Comparison of ENCODE assay signal across 21 cellular contexts in the genomic region with DNA sequence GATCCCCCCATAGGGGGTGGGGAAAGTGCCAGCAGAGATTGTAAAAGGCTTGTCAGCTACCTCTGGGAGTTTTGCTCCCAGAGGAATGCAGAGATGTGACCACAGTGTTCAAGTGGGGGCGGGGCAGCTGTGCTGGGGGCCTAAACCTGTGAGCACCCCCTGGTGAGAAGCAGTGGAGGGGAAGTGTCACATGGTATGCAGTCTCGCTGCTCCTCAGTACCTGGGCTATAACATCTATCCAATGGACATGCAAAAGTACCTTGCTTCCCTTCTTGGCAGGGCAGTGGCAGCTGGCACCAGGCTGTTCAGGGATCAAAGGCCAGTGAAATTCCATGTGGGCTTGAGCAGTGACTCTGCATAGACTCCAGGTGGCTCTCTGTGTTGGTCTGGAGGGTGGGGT. TPM values are rescaled to one million over a fixed set of nuclear protein-coding genes. Genes with fewer than 3 reads are reported as not detected.
DNase-seq lines count a peak whose midpoint lies in the region; ATAC-seq, FAIRE-seq and TF ChIP-seq lines count a peak whose summit lies in the region.
"Had no signal": no experiment of that assay in that cellular context is flagged by ENCODE, and none has a peak within 500 bp of the region (broad histone marks: within the 10 kb centered on the region; RNA-seq: fewer than 3 reads in every experiment).

No MANE protein-coding gene starts in this region.

- TF ChIP-seq CTCF in omental fat pad (IDR thresholded peaks at IDR 0.05), result no peak
- no peak for TF ChIP-seq CTCF in Peyer's patch (IDR thresholded peaks at IDR 0.05)
- no peak for TF ChIP-seq CTCF in HepG2 (CRISPR knock-in tag; IDR thresholded peaks at IDR 0.05)

- H3K9ac ChIP-seq in HepG2 (ENCODE audit: insufficient read depth, low read depth, low read length), result no peak overlapping the region
- H3K9ac ChIP-seq: GM23248 had no signal

- intact Hi-C loops in HepG2 (cut with micrococcal nuclease; ENCODE audit: unreplicated experiment), result no loop called here

- no peaks in the 10 kb centered on the region for H3K27me3 Mint-ChIP-seq in stimulated activated naive CD8-positive, alpha-beta T cell treated with anti-CD3 and anti-CD28 coated beads, Interleukin-15, amount 100 ng/mL, for 72 hours
- H3K27me3 Mint-ChIP-seq: CD8-positive, alpha-beta memory T cell had no signal

- H3K4me1 Mint-ChIP-seq in stimulated activated naive CD8-positive, alpha-beta T cell treated with anti-CD3 and anti-CD28 coated beads, Interleukin-15, amount 100 ng/mL, for 72 hours, result no peaks in the 10 kb centered on the region
- H3K4me1 Mint-ChIP-seq: CD4-positive, CD25-positive, alpha-beta regulatory T cell; CD8-positive, alpha-beta memory T cell had no signal

- 0% methylated on average over 1 of the region's 2 CpGs for WGBS in HepG2 (ENCODE audit: low lambda C conversion rate)

- H3K79me2 ChIP-seq in HepG2 (ENCODE audit: insufficient read depth, low read length), result no peaks in the 10 kb centered on the region

- BruUV-seq in HepG2 (replicated peaks; lab: Mats Ljungman, UMichigan), result no TSS peak

- TF ChIP-seq EP300 in HepG2 (IDR thresholded peaks at IDR 0.05; ENCODE audit: low read depth in 2 of 2, low read length in 2 of 2) (no peak), HepG2 (CRISPR knock-in tag; IDR thresholded peaks at IDR 0.05; ENCODE audit: borderline replicate concordance) (no peak)

- H3K36me3 ChIP-seq in Peyer's patch (no peaks in the 10 kb centered on the region), HepG2 (replicated peaks in 1 of 2; ENCODE audit: control insufficient read depth in 1 of 2, insufficient read depth in 2 of 2, low read length in 2 of 2) (no peaks in the 10 kb centered on the region)
- H3K36me3 ChIP-seq: BE2C, HAP-1 had no signal

- DNase-seq in stimulated activated naive CD8-positive, alpha-beta T cell treated with anti-CD3 and anti-CD28 coated beads, Interleukin-15, amount 100 ng/mL, for 72 hours, result no peak
- no peak for DNase-seq in stimulated activated naive CD8-positive, alpha-beta T cell treated with anti-CD3 and anti-CD28 coated beads, Interleukin-15, Interleukin-2, amounts not matched to agents 100 U/mL and 50 U/mL, for 24 hours
- DNase-seq in UCSD-AML1 (lab: John Stamatoyannopoulos, UW; ENCODE audit: unreplicated experiment) (peak; percentile 10), omental fat pad (ENCODE audit: low spot score) (no peak), urothelium cell line (ENCODE audit: low spot score) (no peak), Peyer's patch (no peak), HepG2 (ENCODE audit: low spot score) (no peak)
- DNase-seq: BE2C; C1 segment of cervical spinal cord; Caco-2; CD4-positive, CD25-positive, alpha-beta regulatory T cell; CD8-positive, alpha-beta memory T cell; GM23248 had no signal

- TF ChIP-seq POLR2A in Peyer's patch (IDR thresholded peaks at IDR 0.05) (no peak), HepG2 (IDR thresholded peaks at IDR 0.05; ENCODE audit: insufficient read depth in 1 of 2, low read depth in 2 of 2, low read length in 2 of 2) (no peak)

- no peak overlapping the region for H3K27ac Mint-ChIP-seq in stimulated activated naive CD8-positive, alpha-beta T cell treated with anti-CD3 and anti-CD28 coated beads, Interleukin-15, amount 100 ng/mL, for 72 hours
- H3K27ac Mint-ChIP-seq: CD4-positive, CD25-positive, alpha-beta regulatory T cell; CD8-positive, alpha-beta memory T cell had no signal

- H3K4me1 ChIP-seq in Peyer's patch (no peaks in the 10 kb centered on the region), HepG2 (ENCODE audit: insufficient read depth, low read length) (no peaks in the 10 kb centered on the region)
- H3K4me1 ChIP-seq: BE2C, Caco-2, HAP-1 had no signal

- H3K4me2 ChIP-seq in HepG2 (ENCODE audit: low read depth, low read length), result no peak overlapping the region

- POLR2A ChIA-PET in HepG2 (lab: Yijun Ruan, JAX), result no interaction called here

- ATAC-seq in stimulated activated naive CD8-positive, alpha-beta T cell treated with anti-CD3 and anti-CD28 coated beads, Interleukin-15, amount 100 ng/mL, for 72 hours, result peak; percentile 52
- ATAC-seq in stimulated activated naive CD8-positive, alpha-beta T cell treated with anti-CD3 and anti-CD28 coated beads, Interleukin-15, Interleukin-2, amounts not matched to agents 100 U/mL and 50 U/mL, for 24 hours, result no peak
- ATAC-seq in omental fat pad (ENCODE audit: low FRiP score), result peak; percentile 35
- no peak for ATAC-seq in HepG2
- ATAC-seq in HG02759 (IDR thresholded peaks at IDR 0.05; ENCODE audit: unreplicated experiment), result no peak

- H3K27me3 ChIP-seq in Peyer's patch (no peaks in the 10 kb centered on the region), HepG2 (ENCODE audit: control insufficient read depth in 1 of 2, insufficient read depth in 2 of 2, low read length in 2 of 2) (no peaks in the 10 kb centered on the region)
- H3K27me3 ChIP-seq: BE2C had no signal

- TF ChIP-seq RAD21 in HepG2 (CRISPR knock-in tag; IDR thresholded peaks at IDR 0.05), result no peak

- in situ Hi-C loops in HepG2 (cut with HindIII; ENCODE audit: extremely low pct_ligation_motif_present, low pct_unique_long_range_greater_than_20kb), result no loop called here

- H3K27ac ChIP-seq in Peyer's patch (no peak overlapping the region), HepG2 (ENCODE audit: extremely low read length, insufficient read depth, low read length) (no peak overlapping the region)
- H3K27ac ChIP-seq: GM23248 had no signal

- H3K4me3 ChIP-seq in Peyer's patch (no peak overlapping the region), HepG2 (replicated peaks in 1 of 3; ENCODE audit: insufficient read depth in 1 of 3, low read depth in 2 of 3, low read length in 3 of 3) (no peak overlapping the region)
- H3K4me3 ChIP-seq: GM23248, HAP-1 had no signal

- peaks cover 0 to 33% of the 10 kb centered on the region in 2 donors for H3K9me3 Mint-ChIP-seq in stimulated activated naive CD8-positive, alpha-beta T cell treated with anti-CD3 and anti-CD28 coated beads, Interleukin-15, amount 100 ng/mL, for 72 hours

- no peak overlapping the region for H2AFZ ChIP-seq in HepG2 (ENCODE audit: low read length)
- H2AFZ ChIP-seq: GM23248 had no signal

- no peak overlapping the region for H3K4me3 Mint-ChIP-seq in stimulated activated naive CD8-positive, alpha-beta T cell treated with anti-CD3 and anti-CD28 coated beads, Interleukin-15, amount 100 ng/mL, for 72 hours
- H3K4me3 Mint-ChIP-seq: CD4-positive, CD25-positive, alpha-beta regulatory T cell; CD8-positive, alpha-beta memory T cell had no signal

- H4K20me1 ChIP-seq in HepG2 (ENCODE audit: insufficient read depth, low read length), result no peaks in the 10 kb centered on the region

- peak; percentile 79 for FAIRE-seq in urothelium cell line (lab: Jason Lieb, UNC)
- no peak for FAIRE-seq in HepG2 (lab: Jason Lieb, UNC)
- FAIRE-seq: D721Med, GM12892, GM18507, HTR-8/SVneo had no signal

- CTCF ChIA-PET in HepG2 (lab: Yijun Ruan, JAX; ENCODE audit: low intra/inter-chr PET ratio, low total read pairs), result no interaction called here

- peaks cover 0 to 55% (median 7%) of the 10 kb centered on the region in 4 donors for H3K9me3 ChIP-seq in Peyer's patch
- peaks cover 86% of the 10 kb centered on the region for H3K9me3 ChIP-seq in HepG2 (ENCODE audit: low read length)

RNA-seq across cellular contexts. Expression of gene OR4K2, which starts 20.3 kb away (rescaled TPM):
- total RNA-seq in omental fat pad, result not detected
- total RNA-seq in Peyer's patch, result not detected
- total RNA-seq in HepG2 (2016; rRNA removed; fragmentation: Illumina TruSeq; extraction: Trizol), result not detected in 2 replicates
- not detected in 2 replicates for total RNA-seq in HepG2 (2016; cell fraction: cytosol; rRNA removed; fragmentation: Illumina TruSeq; extraction: Trizol; ENCODE audit: low read depth)
- not detected in 2 replicates for total RNA-seq in HepG2 (2016; cell fraction: insoluble cytoplasmic fraction; rRNA removed; fragmentation: Illumina TruSeq; extraction: Trizol)
- not detected in 2 replicates for total RNA-seq in HepG2 (2016; cell fraction: membrane; rRNA removed; fragmentation: Illumina TruSeq; extraction: Trizol)
- total RNA-seq in HepG2 (2016; cell fraction: nucleus; rRNA removed; fragmentation: Illumina TruSeq; extraction: Trizol), result not detected in 2 replicates
- not detected in 2 replicates for polyA plus RNA-seq in HepG2 (2011; rRNA removed)
- polyA plus RNA-seq in HepG2 (2011; cell fraction: cytosol; rRNA removed), result not detected in 2 replicates
- polyA plus RNA-seq in HepG2 (2011; cell fraction: nucleus; rRNA removed), result not detected in 2 replicates
- polyA plus RNA-seq in HepG2 (2012), result not detected in 2 replicates
- polyA plus RNA-seq in HepG2 (2016; cell fraction: cytosol; fragmentation: Illumina TruSeq; extraction: Trizol; ENCODE audit: low read depth), result not detected in 2 replicates
- not detected in 2 replicates for polyA plus RNA-seq in HepG2 (2016; cell fraction: insoluble cytoplasmic fraction; fragmentation: Illumina TruSeq; extraction: Trizol; ENCODE audit: low read depth)
- not detected in 2 replicates for polyA plus RNA-seq in HepG2 (2016; cell fraction: membrane; fragmentation: Illumina TruSeq; extraction: Trizol; ENCODE audit: low read depth)
- polyA plus RNA-seq in HepG2 (2016; cell fraction: nucleus; fragmentation: Illumina TruSeq; extraction: Trizol; ENCODE audit: insufficient read depth, low read depth), result not detected in 2 replicates
- polyA minus RNA-seq in HepG2 (2011; rRNA and poly(A)+ RNA removed; ENCODE audit: low replicate concordance), result not detected in 2 replicates
- not detected in 2 replicates for polyA minus RNA-seq in HepG2 (2011; cell fraction: cytosol; rRNA and poly(A)+ RNA removed)
- polyA minus RNA-seq in HepG2 (2011; cell fraction: nucleus; rRNA and poly(A)+ RNA removed), result not detected in 2 replicates
- total RNA-seq: A172; Caco-2; CD4-positive, CD25-positive, alpha-beta regulatory T cell; CD8-positive, alpha-beta memory T cell; GM23248; H4 had no signal
- polyA plus RNA-seq: CD4-positive, CD25-positive, alpha-beta regulatory T cell; CD8-positive, alpha-beta memory T cell; GM23248 had no signal

RNA-seq across cellular contexts. Expression of gene OR4K5, which starts 25.1 kb away (rescaled TPM):
- total RNA-seq in omental fat pad (not detected), Peyer's patch (not detected), HepG2 (2016; rRNA removed; fragmentation: Illumina TruSeq; extraction: Trizol) (not detected in 2 replicates)
- not detected in 2 replicates for total RNA-seq in HepG2 (2016; cell fraction: cytosol; rRNA removed; fragmentation: Illumina TruSeq; extraction: Trizol; ENCODE audit: low read depth)
- total RNA-seq in HepG2 (2016; cell fraction: insoluble cytoplasmic fraction; rRNA removed; fragmentation: Illumina TruSeq; extraction: Trizol), result not detected in 2 replicates
- total RNA-seq in HepG2 (2016; cell fraction: membrane; rRNA removed; fragmentation: Illumina TruSeq; extraction: Trizol), result not detected in 2 replicates
- not detected in 2 replicates for total RNA-seq in HepG2 (2016; cell fraction: nucleus; rRNA removed; fragmentation: Illumina TruSeq; extraction: Trizol)
- polyA plus RNA-seq in HepG2 (2011; rRNA removed), result not detected in 2 replicates
- polyA plus RNA-seq in HepG2 (2011; cell fraction: cytosol; rRNA removed), result not detected in 2 replicates
- not detected in 2 replicates for polyA plus RNA-seq in HepG2 (2011; cell fraction: nucleus; rRNA removed)
- not detected in 2 replicates for polyA plus RNA-seq in HepG2 (2012)
- not detected in 2 replicates for polyA plus RNA-seq in HepG2 (2016; cell fraction: cytosol; fragmentation: Illumina TruSeq; extraction: Trizol; ENCODE audit: low read depth)
- polyA plus RNA-seq in HepG2 (2016; cell fraction: insoluble cytoplasmic fraction; fragmentation: Illumina TruSeq; extraction: Trizol; ENCODE audit: low read depth), result not detected in 2 replicates
- polyA plus RNA-seq in HepG2 (2016; cell fraction: membrane; fragmentation: Illumina TruSeq; extraction: Trizol; ENCODE audit: low read depth), result not detected in 2 replicates
- polyA plus RNA-seq in HepG2 (2016; cell fraction: nucleus; fragmentation: Illumina TruSeq; extraction: Trizol; ENCODE audit: insufficient read depth, low read depth), result not detected in 2 replicates
- polyA minus RNA-seq in HepG2 (2011; rRNA and poly(A)+ RNA removed; ENCODE audit: low replicate concordance), result not detected in 2 replicates
- polyA minus RNA-seq in HepG2 (2011; cell fraction: cytosol; rRNA and poly(A)+ RNA removed), result not detected in 2 replicates
- not detected in 2 replicates for polyA minus RNA-seq in HepG2 (2011; cell fraction: nucleus; rRNA and poly(A)+ RNA removed)
- total RNA-seq: A172; Caco-2; CD4-positive, CD25-positive, alpha-beta regulatory T cell; CD8-positive, alpha-beta memory T cell; GM23248; H4 had no signal
- polyA plus RNA-seq: CD4-positive, CD25-positive, alpha-beta regulatory T cell; CD8-positive, alpha-beta memory T cell; GM23248 had no signal

RNA-seq across cellular contexts. Expression of gene OR4K1, which starts 35.4 kb away (rescaled TPM):
- total RNA-seq in omental fat pad, result not detected
- not detected for total RNA-seq in Peyer's patch
- total RNA-seq in HepG2 (2016; rRNA removed; fragmentation: Illumina TruSeq; extraction: Trizol), result not detected in 2 replicates
- not detected in 2 replicates for total RNA-seq in HepG2 (2016; cell fraction: cytosol; rRNA removed; fragmentation: Illumina TruSeq; extraction: Trizol; ENCODE audit: low read depth)
- not detected in 2 replicates for total RNA-seq in HepG2 (2016; cell fraction: insoluble cytoplasmic fraction; rRNA removed; fragmentation: Illumina TruSeq; extraction: Trizol)
- not detected in 2 replicates for total RNA-seq in HepG2 (2016; cell fraction: membrane; rRNA removed; fragmentation: Illumina TruSeq; extraction: Trizol)
- total RNA-seq in HepG2 (2016; cell fraction: nucleus; rRNA removed; fragmentation: Illumina TruSeq; extraction: Trizol), result not detected in 2 replicates
- polyA plus RNA-seq in HepG2 (2011; rRNA removed), result not detected in 2 replicates
- not detected in 2 replicates for polyA plus RNA-seq in HepG2 (2011; cell fraction: cytosol; rRNA removed)
- not detected in 2 replicates for polyA plus RNA-seq in HepG2 (2011; cell fraction: nucleus; rRNA removed)
- not detected in 2 replicates for polyA plus RNA-seq in HepG2 (2012)
- polyA plus RNA-seq in HepG2 (2016; cell fraction: cytosol; fragmentation: Illumina TruSeq; extraction: Trizol; ENCODE audit: low read depth), result not detected in 2 replicates
- not detected in 2 replicates for polyA plus RNA-seq in HepG2 (2016; cell fraction: insoluble cytoplasmic fraction; fragmentation: Illumina TruSeq; extraction: Trizol; ENCODE audit: low read depth)
- not detected in 2 replicates for polyA plus RNA-seq in HepG2 (2016; cell fraction: membrane; fragmentation: Illumina TruSeq; extraction: Trizol; ENCODE audit: low read depth)
- polyA plus RNA-seq in HepG2 (2016; cell fraction: nucleus; fragmentation: Illumina TruSeq; extraction: Trizol; ENCODE audit: insufficient read depth, low read depth), result not detected in 2 replicates
- not detected in 2 replicates for polyA minus RNA-seq in HepG2 (2011; rRNA and poly(A)+ RNA removed; ENCODE audit: low replicate concordance)
- not detected in 2 replicates for polyA minus RNA-seq in HepG2 (2011; cell fraction: cytosol; rRNA and poly(A)+ RNA removed)
- not detected in 2 replicates for polyA minus RNA-seq in HepG2 (2011; cell fraction: nucleus; rRNA and poly(A)+ RNA removed)
- total RNA-seq: A172; Caco-2; CD4-positive, CD25-positive, alpha-beta regulatory T cell; CD8-positive, alpha-beta memory T cell; GM23248; H4 had no signal
- polyA plus RNA-seq: CD4-positive, CD25-positive, alpha-beta regulatory T cell; CD8-positive, alpha-beta memory T cell; GM23248 had no signal

Comparison
In these comparisons a context has a peak if more than half of its experiments do, and no peak if none do; other contexts are left out.
1. ATAC-seq: peak in stimulated activated naive CD8-positive, alpha-beta T cell treated with anti-CD3 and anti-CD28 coated beads, Interleukin-15, amount 100 ng/mL, for 72 hours (single experiment) and omental fat pad (single experiment); none in stimulated activated naive CD8-positive, alpha-beta T cell treated with anti-CD3 and anti-CD28 coated beads, Interleukin-15, Interleukin-2, amounts not matched to agents 100 U/mL and 50 U/mL, for 24 hours (single experiment), HepG2 (single experiment) and HG02759 (single experiment).